In genomic region chr3:122299872-122300460, GRCh38 we compare ENCODE assay signal across 8 cellular contexts. TPM values are rescaled to one million over a fixed set of nuclear protein-coding genes. Genes with fewer than 3 reads are reported as not detected.
DNase-seq lines count a peak whose midpoint lies in the region; ATAC-seq and TF ChIP-seq lines count a peak whose summit lies in the region.

No MANE protein-coding gene starts in this region.

- H2AFZ ChIP-seq in OCI-LY3 (ENCODE audit: low read depth, low read length) (no peak overlapping the region), neural cell (ENCODE audit: low read depth, low read length) (no peak overlapping the region)

- no peaks in the 10 kb centered on the region for H3F3A ChIP-seq in neural cell (ENCODE audit: insufficient read depth, low read length, poor library complexity, severe bottlenecking)

- no peak overlapping the region for H3K27ac ChIP-seq in heart right ventricle
- no peak overlapping the region for H3K27ac ChIP-seq in right cardiac atrium (ENCODE audit: low read length)
- H3K27ac ChIP-seq in OCI-LY3 (ENCODE audit: low read length), result no peak overlapping the region
- no peak overlapping the region for H3K27ac ChIP-seq in neural cell (ENCODE audit: low read length)

- no peak overlapping the region for H3K4me3 Mint-ChIP-seq in chondrocyte (ENCODE audit: unreplicated experiment)
- no peak overlapping the region for H3K4me3 Mint-ChIP-seq in activated T-helper 2 cell treated with anti-CD3 and anti-CD28 coated beads, Interferon-gamma antibody, Interleukin-2, Interleukin-4, amounts not matched to agents 10 μg/mL and 5 μg/mL and 100 μg/mL, durations not matched to agents 14 hours and 24 hours and 36 hours (ENCODE audit: low read depth)

- H3K27me3 ChIP-seq in heart right ventricle (no peaks in the 10 kb centered on the region), right cardiac atrium (ENCODE audit: control insufficient read depth, insufficient read depth) (no peaks in the 10 kb centered on the region), OCI-LY3 (ENCODE audit: low read depth, low read length) (no peaks in the 10 kb centered on the region), neural cell (ENCODE audit: insufficient read depth, low read depth, low read length) (no peaks in the 10 kb centered on the region)

- H4K20me1 ChIP-seq in OCI-LY3 (ENCODE audit: insufficient read depth, low read length) (no peaks in the 10 kb centered on the region), neural cell (ENCODE audit: insufficient read depth) (no peaks in the 10 kb centered on the region)

- H3K4me3 ChIP-seq in heart right ventricle (no peak overlapping the region), right cardiac atrium (ENCODE audit: low read length) (no peak overlapping the region), OCI-LY3 (ENCODE audit: low read length) (no peak overlapping the region), neural cell (ENCODE audit: low read length) (no peak overlapping the region)

- ATAC-seq in heart right ventricle (no peak), right cardiac atrium (no peak)

- H3K27ac Mint-ChIP-seq in chondrocyte (ENCODE audit: unreplicated experiment), result no peak overlapping the region
- H3K27ac Mint-ChIP-seq in activated T-helper 2 cell treated with anti-CD3 and anti-CD28 coated beads, Interferon-gamma antibody, Interleukin-2, Interleukin-4, amounts not matched to agents 10 μg/mL and 5 μg/mL and 100 μg/mL, durations not matched to agents 14 hours and 24 hours and 36 hours, result no peak overlapping the region

- peak; percentile 23 for TF ChIP-seq RAD21 in neural cell (conservative IDR thresholded peaks at IDR 0.05)

- H3K9me3 ChIP-seq in heart right ventricle, result peaks cover 0 to 10% (median 5%) of the 10 kb centered on the region in 11 donors
- H3K9me3 ChIP-seq in right cardiac atrium (ENCODE audit: control insufficient read depth, low read length), result no peaks in the 10 kb centered on the region
- H3K9me3 ChIP-seq in OCI-LY3 (ENCODE audit: insufficient read depth, low read length), result no peaks in the 10 kb centered on the region
- no peaks in the 10 kb centered on the region for H3K9me3 ChIP-seq in neural cell (ENCODE audit: low read length)

- H3K79me2 ChIP-seq in OCI-LY3 (ENCODE audit: low read length), result no peaks in the 10 kb centered on the region
- no peaks in the 10 kb centered on the region for H3K79me2 ChIP-seq in neural cell (replicated peaks; ENCODE audit: insufficient read depth, low read length)

- no peaks in the 10 kb centered on the region for H3K4me1 Mint-ChIP-seq in chondrocyte (ENCODE audit: low read depth)
- H3K4me1 Mint-ChIP-seq in activated T-helper 2 cell treated with anti-CD3 and anti-CD28 coated beads, Interferon-gamma antibody, Interleukin-2, Interleukin-4, amounts not matched to agents 10 μg/mL and 5 μg/mL and 100 μg/mL, durations not matched to agents 14 hours and 24 hours and 36 hours (ENCODE audit: low read depth), result peaks cover 24% of the 10 kb centered on the region

- H3K36me3 ChIP-seq in heart right ventricle, result no peaks in the 10 kb centered on the region
- H3K36me3 ChIP-seq in OCI-LY3 (replicated peaks; ENCODE audit: low read depth, low read length), result no peaks in the 10 kb centered on the region
- H3K36me3 ChIP-seq in neural cell (ENCODE audit: insufficient read depth, low read length), result no peaks in the 10 kb centered on the region

- H3K9ac ChIP-seq in OCI-LY3 (ENCODE audit: low read length) (no peak overlapping the region), neural cell (ENCODE audit: low read length) (no peak overlapping the region)

- H3K9me2 ChIP-seq in neural cell (ENCODE audit: insufficient read depth, low read length), result no peaks in the 10 kb centered on the region

- TF ChIP-seq EP300 in neural cell (conservative IDR thresholded peaks at IDR 0.05; ENCODE audit: poor library complexity, severe bottlenecking), result no peak

- H3K4me1 ChIP-seq in heart right ventricle, result peaks cover 0 to 8% (median 0%) of the 10 kb centered on the region in 9 donors
- no peaks in the 10 kb centered on the region for H3K4me1 ChIP-seq in right cardiac atrium (ENCODE audit: control insufficient read depth, insufficient read depth, low read length)
- peaks cover 47% of the 10 kb centered on the region for H3K4me1 ChIP-seq in OCI-LY3 (ENCODE audit: low read length)

- H3K27me3 Mint-ChIP-seq in chondrocyte (ENCODE audit: low read depth), result peaks cover 6% of the 10 kb centered on the region
- peaks cover 1% of the 10 kb centered on the region for H3K27me3 Mint-ChIP-seq in activated T-helper 2 cell treated with anti-CD3 and anti-CD28 coated beads, Interferon-gamma antibody, Interleukin-2, Interleukin-4, amounts not matched to agents 10 μg/mL and 5 μg/mL and 100 μg/mL, durations not matched to agents 14 hours and 24 hours and 36 hours (ENCODE audit: low read depth)

- H3K9me3 Mint-ChIP-seq in chondrocyte (ENCODE audit: low read depth), result peaks cover 2% of the 10 kb centered on the region
- H3K9me3 Mint-ChIP-seq in activated T-helper 2 cell treated with anti-CD3 and anti-CD28 coated beads, Interferon-gamma antibody, Interleukin-2, Interleukin-4, amounts not matched to agents 10 μg/mL and 5 μg/mL and 100 μg/mL, durations not matched to agents 14 hours and 24 hours and 36 hours, result peaks cover 8% of the 10 kb centered on the region

- H3K4me2 ChIP-seq in OCI-LY3 (ENCODE audit: low read length), result no peak overlapping the region
- H3K4me2 ChIP-seq in neural cell (ENCODE audit: low read length), result no peak overlapping the region

- peak in 6 of 9 donors; percentile 16 to 64 (median 33) for TF ChIP-seq CTCF in heart right ventricle (IDR thresholded peaks at IDR 0.05)
- TF ChIP-seq CTCF in OCI-LY3 (IDR thresholded peaks at IDR 0.05; ENCODE audit: low read depth, low read length), result peak; percentile 62
- TF ChIP-seq CTCF in chondrocyte (IDR thresholded peaks at IDR 0.05), result peak; percentile 69
- TF ChIP-seq CTCF in neural cell (IDR thresholded peaks at IDR 0.05; ENCODE audit: poor library complexity, severe bottlenecking), result peak; percentile 38

- H3K36me3 Mint-ChIP-seq in chondrocyte (ENCODE audit: low read depth), result no peaks in the 10 kb centered on the region
- H3K36me3 Mint-ChIP-seq in activated T-helper 2 cell treated with anti-CD3 and anti-CD28 coated beads, Interferon-gamma antibody, Interleukin-2, Interleukin-4, amounts not matched to agents 10 μg/mL and 5 μg/mL and 100 μg/mL, durations not matched to agents 14 hours and 24 hours and 36 hours (ENCODE audit: low read depth), result no peaks in the 10 kb centered on the region

- 82 to 83% methylated on average over 12 of the region's 12 CpGs for WGBS in heart right ventricle, 2 donors
- WGBS in right cardiac atrium, result 81% methylated on average over 12 of the region's 12 CpGs

- DNase-seq in heart right ventricle, result no peak
- no peak for DNase-seq in right cardiac atrium
- DNase-seq in chondrocyte (ENCODE audit: low spot score), result no peak
- no peak for DNase-seq in DMS79 treated with DMSO at 0.1 percent for 48 hours (lab: John Stamatoyannopoulos, UW)
- DNase-seq in inferior parietal cortex (ENCODE audit: extremely low spot score), result no peak
- no peak for DNase-seq in activated T-helper 2 cell treated with anti-CD3 and anti-CD28 coated beads, Interferon-gamma antibody, Interleukin-2, Interleukin-4, amounts not matched to agents 10 μg/mL and 5 μg/mL and 100 μg/mL, durations not matched to agents 14 hours and 24 hours and 36 hours (ENCODE audit: low spot score)

- intact Hi-C loops in heart right ventricle (cut with DNase I), result no loop called here
- intact Hi-C loops in right cardiac atrium (cut with DNase I), result no loop called here
- intact Hi-C loops in activated T-helper 2 cell treated with anti-CD3 and anti-CD28 coated beads, Interferon-gamma antibody, Interleukin-2, Interleukin-4, amounts not matched to agents 10 μg/mL and 5 μg/mL and 100 μg/mL, durations not matched to agents 14 hours and 24 hours and 36 hours (cut with micrococcal nuclease), result loop anchor here (1.0 to 2.0 kb wide), 6 partner anchors 22 to 199 kb away; no protein-coding TSS in a partner anchor

TF ChIP-seq in neural cell, 6 proteins besides CTCF, POLR2A, EP300 and RAD21:
- TF ChIP-seq MXI1 (conservative IDR thresholded peaks at IDR 0.05; ENCODE audit: poor library complexity, severe bottlenecking), result no peak
- TF ChIP-seq TAF1 (IDR thresholded peaks at IDR 0.05; ENCODE audit: low read depth), result no peak
- TF ChIP-seq EZH2 (IDR thresholded peaks at IDR 0.05; ENCODE audit: borderline replicate concordance, insufficient read depth, low read length, poor library complexity, severe bottlenecking), result no peak
- no peak for TF ChIP-seq REST (IDR thresholded peaks at IDR 0.05; ENCODE audit: borderline replicate concordance)
- no peak for TF ChIP-seq SMC3 (conservative IDR thresholded peaks at IDR 0.05; ENCODE audit: poor library complexity)
TF ChIP-seq in neural cell: peak in this region for 0.

RNA-seq across cellular contexts. Expression of gene CSTA, which starts 25.1 kb away (rescaled TPM):
- total RNA-seq in heart right ventricle (1 to 10 TPM in 5 of 10 donors, under 1 TPM in 4, not detected in 1; 0.42 to 5.5 (median 1.1) TPM), right cardiac atrium (1 to 10 TPM; 1.5 to 4.1 (median 3.8) TPM), chondrocyte (not detected in 3 replicates)
- polyA plus RNA-seq in heart right ventricle (1 to 10 TPM; 2.5 to 4.6 TPM), right cardiac atrium (3.6 TPM), neural cell (not detected in 2 replicates)
- not detected in 2 replicates for polyA minus RNA-seq in neural cell
- not detected in 2 replicates for total RNA-seq in activated T-helper 2 cell treated with anti-CD3 and anti-CD28 coated beads, Interferon-gamma antibody, Interleukin-2, Interleukin-4, amounts not matched to agents 10 μg/mL and 5 μg/mL and 100 μg/mL, durations not matched to agents 14 hours and 24 hours and 36 hours
